Comparison of ENCODE assay signal across 23 cellular contexts in genomic region chr12:76043377-76043776, GRCh38.
"Had no signal": no experiment of that assay in that cellular context is flagged by ENCODE, and none has a peak within 500 bp of the region (broad histone marks: within the 10 kb centered on the region; RNA-seq: fewer than 3 reads in every experiment).

No MANE protein-coding gene starts in this region.

- H3K27ac ChIP-seq: esophagus squamous epithelium, gastroesophageal sphincter, left lung, lower lobe of right lung, neutrophil, psoas muscle, right lobe of liver, testis, tibial nerve, upper lobe of right lung, vagina had no signal

- H3K27me3 Mint-ChIP-seq: naive thymus-derived CD8-positive, alpha-beta T cell; stimulated activated naive CD8-positive, alpha-beta T cell treated with anti-CD3 and anti-CD28 coated beads, Interleukin-15, amount 100 ng/mL, for 72 hours had no signal

- DNase-seq: dermis blood vessel endothelial cell; esophagus squamous epithelium; foreskin fibroblast; glutamatergic neuron; immature natural killer cell; left lung; lower lobe of right lung; mesenchymal stem cell; naive thymus-derived CD8-positive, alpha-beta T cell; psoas muscle; retina; right lobe of liver; stimulated activated CD4-positive, alpha-beta T cell treated with anti-CD3 and anti-CD28 coated beads, Interleukin-4, amount 100 ng/mL, for 1 hour; stimulated activated CD8-positive, alpha-beta memory T cell treated with anti-CD3 and anti-CD28 coated beads, Interleukin-4, amount 100 ng/mL, for 48 hours; stimulated activated naive CD8-positive, alpha-beta T cell treated with anti-CD3 and anti-CD28 coated beads, Interleukin-15, amount 100 ng/mL, for 72 hours; testis; upper lobe of right lung had no signal

- FAIRE-seq: keratinocyte had no signal

- H3K27me3 ChIP-seq: esophagus squamous epithelium, gastroesophageal sphincter, left lung, right lobe of liver, testis, tibial nerve, upper lobe of right lung, vagina had no signal

- ATAC-seq: gastroesophageal sphincter; left lung; lower lobe of right lung; naive thymus-derived CD8-positive, alpha-beta T cell; right lobe of liver; stimulated activated effector memory CD8-positive, alpha-beta T cell treated with anti-CD3 and anti-CD28 coated beads, Interleukin-12 subunit alpha, Interleukin-12 subunit beta, amount 100 ng/mL, for 72 hours; stimulated activated naive CD8-positive, alpha-beta T cell treated with anti-CD3 and anti-CD28 coated beads, Interleukin-15, amount 100 ng/mL, for 72 hours; upper lobe of right lung had no signal

- H3K4me1 ChIP-seq: gastroesophageal sphincter, lower lobe of right lung, psoas muscle, right lobe of liver, testis, tibial nerve, upper lobe of right lung, vagina had no signal

- H3K4me1 Mint-ChIP-seq: immature natural killer cell; stimulated activated effector memory CD8-positive, alpha-beta T cell treated with anti-CD3 and anti-CD28 coated beads, Interleukin-12 subunit alpha, Interleukin-12 subunit beta, amount 100 ng/mL, for 72 hours; stimulated activated naive CD8-positive, alpha-beta T cell treated with anti-CD3 and anti-CD28 coated beads, Interleukin-15, amount 100 ng/mL, for 72 hours had no signal

- H3K4me3 ChIP-seq: esophagus squamous epithelium, gastroesophageal sphincter, left lung, lower lobe of right lung, psoas muscle, right lobe of liver, testis, tibial nerve, upper lobe of right lung, vagina had no signal

- H3K9me3 Mint-ChIP-seq: immature natural killer cell; naive thymus-derived CD8-positive, alpha-beta T cell; stimulated activated effector memory CD8-positive, alpha-beta T cell treated with anti-CD3 and anti-CD28 coated beads, Interleukin-12 subunit alpha, Interleukin-12 subunit beta, amount 100 ng/mL, for 72 hours; stimulated activated naive CD8-positive, alpha-beta T cell treated with anti-CD3 and anti-CD28 coated beads, Interleukin-15, amount 100 ng/mL, for 72 hours had no signal

- H3K4me3 Mint-ChIP-seq: immature natural killer cell; naive thymus-derived CD8-positive, alpha-beta T cell; stimulated activated effector memory CD8-positive, alpha-beta T cell treated with anti-CD3 and anti-CD28 coated beads, Interleukin-12 subunit alpha, Interleukin-12 subunit beta, amount 100 ng/mL, for 72 hours; stimulated activated naive CD8-positive, alpha-beta T cell treated with anti-CD3 and anti-CD28 coated beads, Interleukin-15, amount 100 ng/mL, for 72 hours had no signal

- H3K36me3 ChIP-seq: vagina had no signal

- H3K27ac Mint-ChIP-seq: immature natural killer cell; stimulated activated effector memory CD8-positive, alpha-beta T cell treated with anti-CD3 and anti-CD28 coated beads, Interleukin-12 subunit alpha, Interleukin-12 subunit beta, amount 100 ng/mL, for 72 hours had no signal

- H3K9me3 ChIP-seq: esophagus squamous epithelium, gastroesophageal sphincter, left lung, lower lobe of right lung, neutrophil, psoas muscle, right lobe of liver, testis, tibial nerve, upper lobe of right lung, vagina had no signal
